In genomic region chr18:35049111-35050003, GRCh38 we compare ENCODE assay signal across 8 cellular contexts. TPM values are rescaled to one million over a fixed set of nuclear protein-coding genes. Genes with fewer than 3 reads are reported as not detected.
A peak's percentile ranks its signal among the peaks of the same experiment; 100 is the strongest.
DNase-seq lines count a peak whose midpoint lies in the region; ATAC-seq and TF ChIP-seq lines count a peak whose summit lies in the region.

No MANE protein-coding gene starts in this region.

- H3K9me3 ChIP-seq in heart left ventricle = no peaks in the 10 kb centered on the region
- H3K9me3 ChIP-seq in tibial nerve = no peaks in the 10 kb centered on the region
- no peaks in the 10 kb centered on the region for H3K9me3 ChIP-seq in Caco-2

- H3K27me3 Mint-ChIP-seq in Caco-2 (ENCODE audit: insufficient read depth, unreplicated experiment) = no peaks in the 10 kb centered on the region

- POLR2A ChIA-PET in Caco-2 (lab: Charles Lee) = no interaction called here

- H3K36me3 ChIP-seq in heart left ventricle = no peaks in the 10 kb centered on the region
- H3K36me3 ChIP-seq in tibial nerve = no peaks in the 10 kb centered on the region
- H3K36me3 ChIP-seq in Caco-2 (ENCODE audit: control insufficient read depth, insufficient read depth, low read length) = no peaks in the 10 kb centered on the region

- WGBS in heart left ventricle, 4 donors = 49 to 52% (median 50%) methylated on average over 8 of the region's 8 CpGs
- WGBS in tibial nerve, 2 donors = 44 to 49% methylated on average over 8 of the region's 8 CpGs

- no peak overlapping the region for H3K4me3 Mint-ChIP-seq in Caco-2 (ENCODE audit: unreplicated experiment)

- no peaks in the 10 kb centered on the region for H3K4me1 Mint-ChIP-seq in Caco-2 (ENCODE audit: low read depth, unreplicated experiment)

- CTCF ChIA-PET in Caco-2 (lab: Charles Lee) = no interaction called here

- H3K4me1 ChIP-seq in heart left ventricle = peaks cover 9 to 96% (median 66%) of the 10 kb centered on the region in 12 donors
- H3K4me1 ChIP-seq in tibial nerve = peaks cover 0 to 79% (median 40%) of the 10 kb centered on the region in 4 donors
- no peaks in the 10 kb centered on the region for H3K4me1 ChIP-seq in Caco-2

- ATAC-seq in heart left ventricle (no peak), Right ventricle myocardium inferior (no peak), HG03469 (IDR thresholded peaks at IDR 0.05; ENCODE audit: unreplicated experiment) (peak; percentile 3)

- H3K36me3 Mint-ChIP-seq in Caco-2 (ENCODE audit: insufficient read depth, unreplicated experiment) = no peaks in the 10 kb centered on the region

- TF ChIP-seq CTCF in heart left ventricle (IDR thresholded peaks at IDR 0.05) (no peak), tibial nerve (IDR thresholded peaks at IDR 0.05) (no peak), Caco-2 (IDR thresholded peaks at IDR 0.05; ENCODE audit: insufficient read depth in 1 of 2, low read depth in 1 of 2, low read length in 1 of 2, severe bottlenecking in 1 of 2, unreplicated experiment in 1 of 2) (no peak)

- H3K4me3 ChIP-seq in heart left ventricle (peak overlapping the region in 3 of 12 donors; percentile 0 to 29 (median 22)), tibial nerve (peak overlapping the region in 1 of 4 donors; percentile 17), Caco-2 (ENCODE audit: low read depth, low read length) (no peak overlapping the region)

- DNase-seq in heart left ventricle = no peak
- DNase-seq in Right ventricle myocardium inferior (ENCODE audit: missing footprints) = no peak
- DNase-seq in caudate nucleus (lab: John Stamatoyannopoulos, UW) = no peak
- no peak for DNase-seq in tibial nerve (ENCODE audit: low spot score in 2 of 2)
- no peak for DNase-seq in Caco-2
- no peak for DNase-seq in Ammon's horn (ENCODE audit: low spot score)
- DNase-seq in COR-L47 (lab: John Stamatoyannopoulos, UW) = no peak

- H3K9me3 Mint-ChIP-seq in Caco-2 (ENCODE audit: unreplicated experiment) = no peaks in the 10 kb centered on the region

- no TSS peak for BruUV-seq in Caco-2 (replicated peaks; lab: Mats Ljungman, UMichigan)

- no peak overlapping the region for H3K27ac Mint-ChIP-seq in Caco-2 (ENCODE audit: unreplicated experiment)

- TF ChIP-seq POLR2A in heart left ventricle (IDR thresholded peaks at IDR 0.05) = no peak
- no peak for TF ChIP-seq POLR2A in tibial nerve (IDR thresholded peaks at IDR 0.05)

- H3K27me3 ChIP-seq in heart left ventricle (no peaks in the 10 kb centered on the region), tibial nerve (no peaks in the 10 kb centered on the region), Caco-2 (replicated peaks; ENCODE audit: control insufficient read depth, insufficient read depth, low read length) (no peaks in the 10 kb centered on the region)

- no peak for TF ChIP-seq EP300 in tibial nerve (IDR thresholded peaks at IDR 0.05)

- intact Hi-C loops in heart left ventricle (cut with DNase I) = loop anchor here in 1 of 10 donors (10.0 kb wide), 1 partner anchor 95 kb away; no protein-coding TSS in a partner anchor
- intact Hi-C loops in Right ventricle myocardium inferior (cut with DNase I) = loop anchor here (2.0 kb wide), 1 partner anchor 33 kb away; no protein-coding TSS in a partner anchor
- intact Hi-C loops in Caco-2 (cut with micrococcal nuclease; ENCODE audit: unreplicated experiment) = no loop called here

- peak overlapping the region in 10 of 12 donors; percentile 44 to 82 (median 63) for H3K27ac ChIP-seq in heart left ventricle
- H3K27ac ChIP-seq in caudate nucleus (ENCODE audit: low read depth, low read length) = peak overlapping the region; percentile 61
- H3K27ac ChIP-seq in tibial nerve = peak overlapping the region in 3 of 4 donors; percentile 44 to 71 (median 55)

RNA-seq across cellular contexts. Expression of gene MAPRE2, which starts 8.1 kb away (rescaled TPM):
- total RNA-seq in heart left ventricle = 100 to 1,000 TPM in 8 of 9 donors, 10 to 100 TPM in 1; 80.2 to 190 (median 137) TPM
- 100 to 1,000 TPM in 1 of 2 donors, 10 to 100 TPM in 1; 36.4 to 138 TPM for polyA plus RNA-seq in heart left ventricle
- 112 TPM for total RNA-seq in Right ventricle myocardium inferior
- total RNA-seq in tibial nerve = 10 to 100 TPM; 18.9 to 33.3 (median 29.4) TPM
- 8.4 and 9.3 TPM in 2 replicates for total RNA-seq in Caco-2 (2022)
